In genomic region chr2:36394804-36395203, GRCh38 we compare ENCODE assay signal across 1 cellular context.
TF ChIP-seq lines count a peak whose summit lies in the region.

No MANE protein-coding gene starts in this region.

TF ChIP-seq in HEK293, 187 proteins besides CTCF, POLR2A, EP300 and RAD21:
- TF ChIP-seq ELK4 (IDR thresholded peaks at IDR 0.05; ENCODE audit: borderline replicate concordance, low read depth, low read length) (no peak), ZEB2 (tag by site-specific recombination; IDR thresholded peaks at IDR 0.05) (0 out of 2 replicates have a peak, but pooled peaks have one; percentile 12), FEZF1 (tag by site-specific recombination; IDR thresholded peaks at IDR 0.05) (peak; percentile 82), ZNF544 (tag by site-specific recombination; IDR thresholded peaks at IDR 0.05) (no peak), MYNN (tag by site-specific recombination; IDR thresholded peaks at IDR 0.05; ENCODE audit: borderline replicate concordance) (peak; percentile 94), ZNF629 (tag by site-specific recombination; IDR thresholded peaks at IDR 0.05) (0 out of 2 replicates have a peak, but pooled peaks have one; percentile 51), PRDM6 (tag by site-specific recombination; IDR thresholded peaks at IDR 0.05) (peak; percentile 96), WT1 (tag by site-specific recombination; IDR thresholded peaks at IDR 0.05) (0 out of 2 replicates have a peak, but pooled peaks have one; percentile 24), ZNF274 (IDR thresholded peaks at IDR 0.05; ENCODE audit: low read length) (no peak), ZNF274 (tag by site-specific recombination; IDR thresholded peaks at IDR 0.05; ENCODE audit: borderline replicate concordance) (no peak), ZNF843 (tag by site-specific recombination; IDR thresholded peaks at IDR 0.05) (peak; percentile 54; the same call in 1 of the 2 replicates), ZNF362 (tag by site-specific recombination; IDR thresholded peaks at IDR 0.05) (peak; percentile 90), ZBTB17 (tag by site-specific recombination; IDR thresholded peaks at IDR 0.05) (peak; percentile 44; the same call in 1 of the 2 replicates), ZBTB21 (tag by site-specific recombination; IDR thresholded peaks at IDR 0.05) (no peak), OSR2 (tag by site-specific recombination; IDR thresholded peaks at IDR 0.05) (0 out of 2 replicates have a peak, but pooled peaks have one; percentile 12)
